In the genomic region with DNA sequence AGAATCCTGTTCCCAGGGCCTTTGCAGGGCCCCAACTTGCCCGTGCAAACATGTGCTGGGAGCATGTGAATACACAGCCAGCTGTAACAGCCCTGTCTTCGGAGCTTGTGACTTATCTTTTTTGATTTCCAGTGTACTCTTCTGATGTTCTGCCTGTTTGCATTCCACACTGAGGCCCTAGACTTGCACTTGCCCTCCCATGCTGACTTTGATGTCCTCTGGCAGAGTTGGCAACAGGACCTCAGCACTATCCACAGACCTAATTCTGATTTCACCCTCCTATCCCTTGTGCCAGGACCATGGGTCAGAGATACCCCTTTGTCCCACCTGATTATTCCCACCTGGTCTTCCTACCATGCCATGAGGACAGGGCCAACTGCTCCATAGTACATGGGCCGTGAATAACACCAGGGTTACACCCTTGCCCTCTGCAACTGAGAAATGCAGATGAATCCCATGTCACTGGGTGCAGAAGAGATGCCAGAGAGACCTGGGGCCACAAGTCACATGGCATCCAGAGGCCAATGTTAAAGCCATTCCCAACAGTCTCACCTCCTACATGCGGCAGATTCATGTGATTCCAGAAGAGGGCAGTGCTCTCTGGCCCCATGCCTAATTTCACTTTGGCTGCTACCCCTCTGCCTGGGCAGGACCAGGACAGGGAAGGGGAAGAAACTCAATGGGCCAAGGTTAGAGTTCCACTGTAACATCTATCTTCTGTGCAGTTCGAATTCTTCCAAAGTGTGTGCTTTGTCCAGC, we compare ENCODE assay signal across 9 cellular contexts. TPM values are rescaled to one million over a fixed set of nuclear protein-coding genes. Genes with fewer than 3 reads are reported as not detected.
DNase-seq lines count a peak whose midpoint lies in the region; TF ChIP-seq lines count a peak whose summit lies in the region.
"Had no signal": no experiment of that assay in that cellular context is flagged by ENCODE, and none has a peak within 500 bp of the region (broad histone marks: within the 10 kb centered on the region; RNA-seq: fewer than 3 reads in every experiment).

No MANE protein-coding gene starts in this region.

- no peak overlapping the region for H4K91ac ChIP-seq in mesenchymal stem cell (ENCODE audit: low read length)

- H3K27me3 ChIP-seq in mesenchymal stem cell (ENCODE audit: control insufficient read depth in 1 of 2, insufficient read depth in 1 of 2, low read length in 2 of 2): no peaks in the 10 kb centered on the region

- no peaks in the 10 kb centered on the region for H3K9me3 ChIP-seq in mesenchymal stem cell (ENCODE audit: control insufficient read depth, low read length)

- H3K4me1 Mint-ChIP-seq in Calu3 (ENCODE audit: low read depth, unreplicated experiment): peaks cover 10% of the 10 kb centered on the region
- H3K4me1 Mint-ChIP-seq in activated T-helper 2 cell treated with anti-CD3 and anti-CD28 coated beads, Interferon-gamma antibody, Interleukin-2, Interleukin-4, amounts not matched to agents 10 μg/mL and 5 μg/mL and 100 μg/mL, durations not matched to agents 14 hours and 24 hours and 36 hours (ENCODE audit: low read depth): no peaks in the 10 kb centered on the region

- H3K4me3 Mint-ChIP-seq in Calu3 (ENCODE audit: low read depth, unreplicated experiment): no peak overlapping the region
- no peak overlapping the region for H3K4me3 Mint-ChIP-seq in activated T-helper 2 cell treated with anti-CD3 and anti-CD28 coated beads, Interferon-gamma antibody, Interleukin-2, Interleukin-4, amounts not matched to agents 10 μg/mL and 5 μg/mL and 100 μg/mL, durations not matched to agents 14 hours and 24 hours and 36 hours (ENCODE audit: low read depth)

- intact Hi-C loops in Calu3 (cut with micrococcal nuclease; ENCODE audit: unreplicated experiment): loop anchor here (2.0 to 5.0 kb wide), 2 partner anchors 81 to 116 kb away; a partner anchor contains a TSS
- intact Hi-C loops in activated T-helper 2 cell treated with anti-CD3 and anti-CD28 coated beads, Interferon-gamma antibody, Interleukin-2, Interleukin-4, amounts not matched to agents 10 μg/mL and 5 μg/mL and 100 μg/mL, durations not matched to agents 14 hours and 24 hours and 36 hours (cut with micrococcal nuclease): no loop called here

- no peak overlapping the region for H3K18ac ChIP-seq in mesenchymal stem cell (ENCODE audit: low read depth in 1 of 2, low read length in 2 of 2)

- CTCF ChIA-PET in Calu3 (lab: Charles Lee): interaction anchor here (0.6 to 1.6 kb wide), 2 partner anchors 128 to 148 kb away, joined by 3 read pairs; no protein-coding TSS in a partner anchor

- peaks cover 7% of the 10 kb centered on the region for H3K4me1 ChIP-seq in mesenchymal stem cell (ENCODE audit: control insufficient read depth, insufficient read depth, low read depth, low read length)

- H2BK12ac ChIP-seq in mesenchymal stem cell (ENCODE audit: low read length in 2 of 2): no peak overlapping the region

- H2AFZ ChIP-seq in mesenchymal stem cell (ENCODE audit: low read depth, low read length): no peak overlapping the region

- H2BK120ac ChIP-seq in mesenchymal stem cell (ENCODE audit: low read depth, low read length): no peak overlapping the region

- H3K27me3 Mint-ChIP-seq in Calu3 (ENCODE audit: unreplicated experiment): no peaks in the 10 kb centered on the region
- H3K27me3 Mint-ChIP-seq in activated T-helper 2 cell treated with anti-CD3 and anti-CD28 coated beads, Interferon-gamma antibody, Interleukin-2, Interleukin-4, amounts not matched to agents 10 μg/mL and 5 μg/mL and 100 μg/mL, durations not matched to agents 14 hours and 24 hours and 36 hours (ENCODE audit: low read depth): no peaks in the 10 kb centered on the region

- H3K23ac ChIP-seq in mesenchymal stem cell (ENCODE audit: low read length in 2 of 2): no peak overlapping the region

- WGBS in mesenchymal stem cell: 90% methylated on average over 5 of the region's 5 CpGs

- TF ChIP-seq CTCF in Calu3 (IDR thresholded peaks at IDR 0.05; ENCODE audit: unreplicated experiment): peak; percentile 23

- H3K79me1 ChIP-seq in mesenchymal stem cell (replicated peaks; ENCODE audit: low read length, poor library complexity, severe bottlenecking): peaks cover 52% of the 10 kb centered on the region

- no peak overlapping the region for H3K4me3 ChIP-seq in mesenchymal stem cell (ENCODE audit: insufficient read depth in 1 of 2, low read depth in 1 of 2, low read length in 2 of 2)

- no peak overlapping the region for H3K27ac ChIP-seq in mesenchymal stem cell (ENCODE audit: low read length, poor library complexity, severe bottlenecking)

- H2AK5ac ChIP-seq in mesenchymal stem cell (ENCODE audit: low read length, severe bottlenecking): no peak overlapping the region

- H3K4ac ChIP-seq in mesenchymal stem cell (ENCODE audit: low read depth in 1 of 2, low read length in 2 of 2): no peak overlapping the region

- peaks cover 42% of the 10 kb centered on the region for H3K36me3 Mint-ChIP-seq in Calu3 (ENCODE audit: insufficient read depth, unreplicated experiment)
- no peaks in the 10 kb centered on the region for H3K36me3 Mint-ChIP-seq in activated T-helper 2 cell treated with anti-CD3 and anti-CD28 coated beads, Interferon-gamma antibody, Interleukin-2, Interleukin-4, amounts not matched to agents 10 μg/mL and 5 μg/mL and 100 μg/mL, durations not matched to agents 14 hours and 24 hours and 36 hours (ENCODE audit: low read depth)

- DNase-seq in Calu3 (peak; percentile 55), LHCN-M2 (ENCODE audit: low read depth) (peak; percentile 46), dermis blood vessel endothelial cell (peak; percentile 70), mesenchymal stem cell (peak; percentile 24), 8988T (no peak), NCI-H2029 treated with DMSO at 0.1 percent for 48 hours (lab: John Stamatoyannopoulos, UW) (no peak)
- no peak for DNase-seq in activated T-helper 2 cell treated with anti-CD3 and anti-CD28 coated beads, Interferon-gamma antibody, Interleukin-2, Interleukin-4, amounts not matched to agents 10 μg/mL and 5 μg/mL and 100 μg/mL, durations not matched to agents 14 hours and 24 hours and 36 hours (ENCODE audit: low spot score)
- no peak for DNase-seq in activated CD4-positive, alpha-beta T cell treated with anti-CD3 and anti-CD28 coated beads for 48 hours
- DNase-seq: central memory CD4-positive, alpha-beta T cell had no signal

- H3K9me3 Mint-ChIP-seq in Calu3 (ENCODE audit: low read depth, unreplicated experiment): no peaks in the 10 kb centered on the region
- H3K9me3 Mint-ChIP-seq in activated T-helper 2 cell treated with anti-CD3 and anti-CD28 coated beads, Interferon-gamma antibody, Interleukin-2, Interleukin-4, amounts not matched to agents 10 μg/mL and 5 μg/mL and 100 μg/mL, durations not matched to agents 14 hours and 24 hours and 36 hours: peaks cover 2% of the 10 kb centered on the region

- H3K36me3 ChIP-seq in mesenchymal stem cell (ENCODE audit: control insufficient read depth in 1 of 2, insufficient read depth in 2 of 2, low read depth in 1 of 2, low read length in 2 of 2): peaks cover 57 to 94% of the 10 kb centered on the region in 2 experiments

- H2BK15ac ChIP-seq in mesenchymal stem cell (ENCODE audit: low read depth, poor library complexity, severe bottlenecking): no peak overlapping the region

- H3K4me2 ChIP-seq in mesenchymal stem cell (ENCODE audit: low read length, poor library complexity, severe bottlenecking): no peak overlapping the region

- no peak overlapping the region for H3K9ac ChIP-seq in mesenchymal stem cell (ENCODE audit: low read length)

- H4K8ac ChIP-seq in mesenchymal stem cell (ENCODE audit: low read length): no peak overlapping the region

- no TSS peak for BruUV-seq in Calu3 (replicated peaks; lab: Mats Ljungman, UMichigan)

- H2BK5ac ChIP-seq in mesenchymal stem cell (ENCODE audit: low read depth, low read length, poor library complexity, severe bottlenecking): no peak overlapping the region

- no peak overlapping the region for H3K14ac ChIP-seq in mesenchymal stem cell (ENCODE audit: low read length in 2 of 2)

- no peak overlapping the region for H3K27ac Mint-ChIP-seq in Calu3 (ENCODE audit: unreplicated experiment)
- no peak overlapping the region for H3K27ac Mint-ChIP-seq in activated T-helper 2 cell treated with anti-CD3 and anti-CD28 coated beads, Interferon-gamma antibody, Interleukin-2, Interleukin-4, amounts not matched to agents 10 μg/mL and 5 μg/mL and 100 μg/mL, durations not matched to agents 14 hours and 24 hours and 36 hours

RNA-seq across cellular contexts. Expression of a gene that starts 43.0 kb away (rescaled TPM):
- total RNA-seq in Calu3 (2022) (116 and 130 TPM in 2 replicates), LHCN-M2 (2014; rRNA removed) (149 and 157 TPM in 2 replicates), dermis blood vessel endothelial cell (94.6 and 95.5 TPM in 2 replicates)
- 106 TPM for polyA plus RNA-seq in LHCN-M2 (2012)
- 89.2 TPM for polyA plus RNA-seq in mesenchymal stem cell (2013, experiment 1 of 2)
- polyA plus RNA-seq in mesenchymal stem cell (2013, experiment 2 of 2): 86.9 TPM
- total RNA-seq in activated T-helper 2 cell treated with anti-CD3 and anti-CD28 coated beads, Interferon-gamma antibody, Interleukin-2, Interleukin-4, amounts not matched to agents 10 μg/mL and 5 μg/mL and 100 μg/mL, durations not matched to agents 14 hours and 24 hours and 36 hours: 0.74 and 0.82 TPM in 2 replicates

Comparison
In these comparisons a context has a peak if more than half of its experiments do, and no peak if none do; other contexts are left out.
1. DNase-seq: peak in Calu3 (single experiment), LHCN-M2 (single experiment), dermis blood vessel endothelial cell (single experiment) and mesenchymal stem cell (single experiment); none in activated T-helper 2 cell treated with anti-CD3 and anti-CD28 coated beads, Interferon-gamma antibody, Interleukin-2, Interleukin-4, amounts not matched to agents 10 μg/mL and 5 μg/mL and 100 μg/mL, durations not matched to agents 14 hours and 24 hours and 36 hours (single experiment), 8988T (single experiment), NCI-H2029 treated with DMSO at 0.1 percent for 48 hours (single experiment) and activated CD4-positive, alpha-beta T cell treated with anti-CD3 and anti-CD28 coated beads for 48 hours (single experiment).
2. RNA of a gene that starts 43.0 kb away (total RNA-seq): 149 to 157 TPM in LHCN-M2, 116 to 130 TPM in Calu3 and 94.6 to 95.5 TPM in dermis blood vessel endothelial cell; 0.74 to 0.82 TPM in activated T-helper 2 cell treated with anti-CD3 and anti-CD28 coated beads, Interferon-gamma antibody, Interleukin-2, Interleukin-4, amounts not matched to agents 10 μg/mL and 5 μg/mL and 100 μg/mL, durations not matched to agents 14 hours and 24 hours and 36 hours; every median in the first group is over 10 times any median in the second.